ENCODE assay signal across 8 cellular contexts in the genomic region with DNA sequence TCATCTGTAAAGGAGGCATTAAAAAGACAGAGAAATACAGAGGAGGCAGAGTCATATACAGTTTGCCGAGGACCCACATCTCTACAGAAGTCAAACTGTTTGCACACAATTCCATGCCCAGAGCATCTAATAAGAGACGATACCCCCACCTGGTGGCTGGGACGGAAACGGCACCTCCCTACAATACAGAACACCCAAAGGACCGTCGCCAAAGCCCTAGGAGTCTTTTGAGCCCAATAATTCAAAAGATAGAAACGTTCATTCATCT. TPM values are rescaled to one million over a fixed set of nuclear protein-coding genes. Genes with fewer than 3 reads are reported as not detected.
DNase-seq lines count a peak whose midpoint lies in the region; TF ChIP-seq lines count a peak whose summit lies in the region.

No MANE protein-coding gene starts in this region.

- no peak overlapping the region for H3K27ac Mint-ChIP-seq in nephron progenitor cell

- H3K9me3 ChIP-seq in stomach = no peaks in the 10 kb centered on the region

- peaks cover 67% of the 10 kb centered on the region for H3K4me1 Mint-ChIP-seq in nephron progenitor cell

- peaks cover 5% of the 10 kb centered on the region for H3K36me3 Mint-ChIP-seq in nephron progenitor cell (ENCODE audit: low read depth)

- H3K4me3 Mint-ChIP-seq in nephron progenitor cell = peak overlapping the region; percentile 98

- H3K36me3 ChIP-seq in stomach = peaks cover 17 to 28% (median 21%) of the 10 kb centered on the region in 4 donors

- DNase-seq in DMS79 treated with DMSO at 0.1 percent for 48 hours (lab: John Stamatoyannopoulos, UW) = peak; percentile 95
- DNase-seq in H4 (ENCODE audit: low spot score) = peak; percentile 92
- peak; percentile 89 for DNase-seq in RPMI7951 (ENCODE audit: low read depth)
- peak; percentile 74 to 83 for DNase-seq in activated T-helper 1 cell treated with anti-CD3 and anti-CD28 coated beads, Interleukin-2, amount 50 U/mL, for 16 hours (ENCODE audit: low read depth in 1 of 2, low spot score in 1 of 2)
- DNase-seq in fibroblast of peridontal ligament (ENCODE audit: extremely low read depth) = peak; percentile 96
- peak; percentile 87 for DNase-seq in nephron progenitor cell
- peak; percentile 97 for DNase-seq in stomach

- H3K27ac ChIP-seq in stomach = peak overlapping the region; percentile 71 to 100 (median 98)

- peaks cover 6% of the 10 kb centered on the region for H3K27me3 Mint-ChIP-seq in nephron progenitor cell (ENCODE audit: low read depth, poor library complexity)

- peak overlapping the region; percentile 91 to 95 (median 93) for H3K4me3 ChIP-seq in stomach

- TF ChIP-seq POLR2A in stomach (IDR thresholded peaks at IDR 0.05) = no peak

- peak; percentile 93 for TF ChIP-seq CTCF in LNCAP (IDR thresholded peaks at IDR 0.05)
- TF ChIP-seq CTCF in nephron progenitor cell (IDR thresholded peaks at IDR 0.05) = peak; percentile 92
- peak in 6 of 7 experiments; percentile 79 to 99 (median 94) for TF ChIP-seq CTCF in stomach (IDR thresholded peaks at IDR 0.05)

- H3K4me1 ChIP-seq in stomach = peaks cover 23 to 71% (median 63%) of the 10 kb centered on the region in 4 donors

- no peaks in the 10 kb centered on the region for H3K27me3 ChIP-seq in stomach

- 0% methylated on average over 7 of the region's 7 CpGs for WGBS in stomach, 5 donors

- intact Hi-C loops in stomach (cut with DNase I; ENCODE audit: low total_unique reads) = no loop called here

- TF ChIP-seq EP300 in stomach (IDR thresholded peaks at IDR 0.05) = no peak

- no peaks in the 10 kb centered on the region for H3K9me3 Mint-ChIP-seq in nephron progenitor cell

RNA-seq across cellular contexts. Expression of a gene that starts 0.7 kb away (rescaled TPM):
- total RNA-seq in H4 (2014; rRNA removed; shearing (Covaris generic)) = 5.3 and 7.1 TPM in 2 replicates
- 4.8 and 13.0 TPM in 2 replicates for total RNA-seq in RPMI7951 (2014; rRNA removed; shearing (Covaris generic))
- 10 to 100 TPM in 2 of 5 donors, 1 to 10 TPM in 3; 1.4 to 20.2 (median 8.5) TPM for total RNA-seq in stomach
- 1 to 10 TPM; 4.6 to 6.3 (median 4.9) TPM for polyA plus RNA-seq in stomach

RNA-seq across cellular contexts. Expression of a gene that starts 5.1 kb away (rescaled TPM):
- 4.0 and 5.7 TPM in 2 replicates for total RNA-seq in H4 (2014; rRNA removed; shearing (Covaris generic))
- total RNA-seq in RPMI7951 (2014; rRNA removed; shearing (Covaris generic)) = 2.9 and 6.4 TPM in 2 replicates
- total RNA-seq in stomach = 1,000 to 10,000 TPM in 1 of 5 donors, 100 to 1,000 TPM in 3, 10 to 100 TPM in 1; 26.1 to 1,667 (median 340) TPM
- 100 to 1,000 TPM; 127 to 150 (median 136) TPM for polyA plus RNA-seq in stomach

RNA-seq across cellular contexts. Expression of a gene that starts 20.6 kb away (rescaled TPM):
- total RNA-seq in H4 (2014; rRNA removed; shearing (Covaris generic)) = 26.7 and 58.5 TPM in 2 replicates
- total RNA-seq in RPMI7951 (2014; rRNA removed; shearing (Covaris generic)) = 22.2 and 39.5 TPM in 2 replicates
- total RNA-seq in stomach = 10 to 100 TPM in 4 of 5 donors, 1 to 10 TPM in 1; 6.4 to 91.0 (median 23.0) TPM
- 10 to 100 TPM; 20.4 to 22.1 (median 20.5) TPM for polyA plus RNA-seq in stomach

RNA-seq across cellular contexts. Expression of a gene that starts 20.9 kb away (rescaled TPM):
- total RNA-seq in H4 (2014; rRNA removed; shearing (Covaris generic)) = 40.8 and 62.0 TPM in 2 replicates
- total RNA-seq in RPMI7951 (2014; rRNA removed; shearing (Covaris generic)) = 44.3 and 59.4 TPM in 2 replicates
- 10 to 100 TPM in 3 of 5 donors, 1 to 10 TPM in 2; 7.0 to 77.2 (median 21.4) TPM for total RNA-seq in stomach
- 10 to 100 TPM; 31.7 to 49.0 (median 32.2) TPM for polyA plus RNA-seq in stomach

RNA-seq across cellular contexts. Expression of a gene that starts 24.0 kb away (rescaled TPM):
- 8.0 and 83.0 TPM in 2 replicates for total RNA-seq in H4 (2014; rRNA removed; shearing (Covaris generic))
- 107 and 123 TPM in 2 replicates for total RNA-seq in RPMI7951 (2014; rRNA removed; shearing (Covaris generic))
- 1,000 to 10,000 TPM in 3 of 5 donors, 100 to 1,000 TPM in 1, 10 to 100 TPM in 1; 69.0 to 2,451 (median 1,419) TPM for total RNA-seq in stomach
- 1,000 to 10,000 TPM; 3,264 to 4,294 (median 3,586) TPM for polyA plus RNA-seq in stomach

Comparison
In these comparisons a context has a peak if more than half of its experiments do, and no peak if none do; other contexts are left out.
1. Peak in every context shown above with its lines: DNase-seq, H3K4me3 ChIP-seq and H3K27ac ChIP-seq.